ENCODE assay signal across 20 cellular contexts in genomic region chr7:1323178-1324027, GRCh38.
A peak's percentile ranks its signal among the peaks of the same experiment; 100 is the strongest.
DNase-seq lines count a peak whose midpoint lies in the region; ATAC-seq, FAIRE-seq and TF ChIP-seq lines count a peak whose summit lies in the region.
"Had no signal": no experiment of that assay in that cellular context is flagged by ENCODE, and none has a peak within 500 bp of the region (broad histone marks: within the 10 kb centered on the region; RNA-seq: fewer than 3 reads in every experiment).

No MANE protein-coding gene starts in this region.

- H3K27ac ChIP-seq in SK-N-SH (ENCODE audit: low read depth in 2 of 2, low read length in 1 of 2): no peak overlapping the region
- H3K27ac ChIP-seq in endothelial cell of umbilical vein (ENCODE audit: insufficient read depth, low read depth, low read length): no peak overlapping the region
- peak overlapping the region; percentile 64 for H3K27ac ChIP-seq in substantia nigra (ENCODE audit: low read depth, low read length, poor library complexity, severe bottlenecking)
- H3K27ac ChIP-seq in tibial artery: no peak overlapping the region
- H3K27ac ChIP-seq: sigmoid colon had no signal

- H3K9me1 ChIP-seq in endothelial cell of umbilical vein (replicated peaks; ENCODE audit: control insufficient read depth, extremely low read depth, insufficient read depth, low read length): no peaks in the 10 kb centered on the region

- no peak for TF ChIP-seq CTCF in SK-N-SH (IDR thresholded peaks at IDR 0.05)
- TF ChIP-seq CTCF in endothelial cell of umbilical vein (IDR thresholded peaks at IDR 0.05; ENCODE audit: extremely low read depth in 1 of 2, insufficient read depth in 1 of 2, low read depth in 1 of 2, low read length in 2 of 2): no peak
- no peak for TF ChIP-seq CTCF in nephron (IDR thresholded peaks at IDR 0.05; ENCODE audit: unreplicated experiment in 3 of 3)
- TF ChIP-seq CTCF in tibial artery (IDR thresholded peaks at IDR 0.05): no peak

- peak overlapping the region; percentile 77 to 83 (median 80) for H3K27ac Mint-ChIP-seq in nephron
- H3K27ac Mint-ChIP-seq: activated CD8-positive, alpha-beta T cell treated with anti-CD3 and anti-CD28 coated beads for 36 hours; activated naive CD4-positive, alpha-beta T cell treated with anti-CD3 and anti-CD28 coated beads, Interleukin-2, amount 10 ng/mL, durations not matched to agents 7 days and 5 days; activated T-cell treated with anti-CD3 and anti-CD28 coated beads, Interleukin-2, amount 50 U/mL, for 24 hours; WTC11 had no signal

- H4K20me1 ChIP-seq in SK-N-SH (ENCODE audit: insufficient read depth) (no peaks in the 10 kb centered on the region; the same call in 1 of the 2 replicates), endothelial cell of umbilical vein (replicated peaks; ENCODE audit: control insufficient read depth, extremely low read depth, insufficient read depth, low read length) (no peaks in the 10 kb centered on the region)

- peaks cover 41% of the 10 kb centered on the region for H3K27me3 Mint-ChIP-seq in nephron (ENCODE audit: low read depth)

- no peaks in the 10 kb centered on the region for H3K9me3 Mint-ChIP-seq in nephron
- H3K9me3 Mint-ChIP-seq: activated CD8-positive, alpha-beta T cell treated with anti-CD3 and anti-CD28 coated beads for 36 hours; activated T-cell treated with anti-CD3 and anti-CD28 coated beads, Interleukin-2, amount 50 U/mL, for 24 hours had no signal

- WGBS in SK-N-SH (ENCODE audit: low lambda C conversion rate): 17% methylated on average over 37 of the region's 63 CpGs

- peaks cover 10% of the 10 kb centered on the region for H3K4me1 Mint-ChIP-seq in nephron
- H3K4me1 Mint-ChIP-seq: activated naive CD4-positive, alpha-beta T cell treated with anti-CD3 and anti-CD28 coated beads, Interleukin-2, amount 10 ng/mL, durations not matched to agents 7 days and 5 days; WTC11 had no signal

- TF ChIP-seq EP300 in SK-N-SH (IDR thresholded peaks at IDR 0.05; ENCODE audit: borderline replicate concordance in 1 of 2, low read depth in 1 of 2, low read length in 1 of 2): no peak

- no peak overlapping the region for H3K9ac ChIP-seq in SK-N-SH
- H3K9ac ChIP-seq in endothelial cell of umbilical vein (replicated peaks; ENCODE audit: extremely low read depth, insufficient read depth, low read length): no peak overlapping the region

- BruUV-seq in endothelial cell of umbilical vein (replicated peaks; lab: Mats Ljungman, UMichigan): no TSS peak

- H3K9me3 ChIP-seq in SK-N-SH (no peaks in the 10 kb centered on the region; the same call in 1 of the 2 replicates), endothelial cell of umbilical vein (replicated peaks; ENCODE audit: control insufficient read depth, insufficient read depth, low read length) (no peaks in the 10 kb centered on the region), tibial artery (no peaks in the 10 kb centered on the region)
- H3K9me3 ChIP-seq: sigmoid colon had no signal

- CTCF ChIA-PET in SK-N-SH (lab: Yijun Ruan, JAX): interaction anchor here (1.1 to 1.5 kb wide), 2 partner anchors 12 to 62 kb away, joined by 3 to 5 read pairs; no protein-coding TSS in a partner anchor
- CTCF ChIA-PET in endothelial cell of umbilical vein (lab: Charles Lee): no interaction called here

- H3K4me3 ChIP-seq in SK-N-SH (ENCODE audit: low read depth in 2 of 2, low read length in 1 of 2): no peak overlapping the region
- H3K4me3 ChIP-seq in endothelial cell of umbilical vein (replicated peaks in 1 of 3; ENCODE audit: insufficient read depth in 1 of 3, low read depth in 1 of 3, low read length in 3 of 3): no peak overlapping the region
- no peak overlapping the region for H3K4me3 ChIP-seq in tibial artery
- H3K4me3 ChIP-seq: sigmoid colon had no signal

- no peak overlapping the region for H3K4me2 ChIP-seq in SK-N-SH
- no peak overlapping the region for H3K4me2 ChIP-seq in endothelial cell of umbilical vein (ENCODE audit: insufficient read depth, low read length)

- H3K27me3 ChIP-seq in SK-N-SH (ENCODE audit: insufficient read depth): peaks cover 85% of the 10 kb centered on the region
- no peaks in the 10 kb centered on the region for H3K27me3 ChIP-seq in endothelial cell of umbilical vein (ENCODE audit: control insufficient read depth in 2 of 2, insufficient read depth in 2 of 2, low read length in 2 of 2)
- peaks cover 0 to 72% of the 10 kb centered on the region in 2 donors for H3K27me3 ChIP-seq in tibial artery

- intact Hi-C loops in endothelial cell of umbilical vein (cut with micrococcal nuclease): no loop called here
- intact Hi-C loops in tibial artery (cut with DNase I; ENCODE audit: low total_unique reads): no loop called here

- FAIRE-seq in endothelial cell of umbilical vein (lab: Jason Lieb, UNC) (no peak), urothelium cell line (lab: Jason Lieb, UNC) (no peak)

- H3K9me2 ChIP-seq in SK-N-SH: no peaks in the 10 kb centered on the region

- H3K79me2 ChIP-seq in SK-N-SH (ENCODE audit: insufficient read depth) (no peaks in the 10 kb centered on the region), endothelial cell of umbilical vein (ENCODE audit: control insufficient read depth, insufficient read depth, low read length) (no peaks in the 10 kb centered on the region)

- dilution Hi-C loops in endothelial cell of umbilical vein (cut with MboI; ENCODE audit: extremely low pct_ligation_motif_present, low sequenced_read_pairs): no loop called here

- H3K4me1 ChIP-seq in SK-N-SH (ENCODE audit: control insufficient read depth in 1 of 2, insufficient read depth in 2 of 2, low read depth in 1 of 2, low read length in 1 of 2) (no peaks in the 10 kb centered on the region), endothelial cell of umbilical vein (ENCODE audit: control insufficient read depth, extremely low read depth, insufficient read depth, low read length) (no peaks in the 10 kb centered on the region), tibial artery (peaks cover 0 to 10% (median 0%) of the 10 kb centered on the region in 4 donors)

- no peak for ATAC-seq in left lobe of liver
- ATAC-seq: activated CD8-positive, alpha-beta T cell treated with anti-CD3 and anti-CD28 coated beads for 36 hours; WTC11 had no signal

- POLR2A ChIA-PET in SK-N-SH (lab: Yijun Ruan, JAX): interaction anchor here (0.6 kb wide), 1 partner anchor 84 kb away, joined by 3 read pairs; no protein-coding TSS in a partner anchor
- POLR2A ChIA-PET in endothelial cell of umbilical vein (lab: Charles Lee): no interaction called here

- DNase-seq in SK-N-SH (peak; percentile 49), endothelial cell of umbilical vein (ENCODE audit: low read depth, low spot score) (no peak), substantia nigra (lab: John Stamatoyannopoulos, UW) (peak in 38 of 49 donors; percentile 5 to 72 (median 24)), left lobe of liver (ENCODE audit: low spot score) (no peak), NCI-H774 (lab: John Stamatoyannopoulos, UW) (no peak), tibial artery (no peak), urothelium cell line (ENCODE audit: low spot score) (no peak)
- DNase-seq: activated CD8-positive, alpha-beta T cell treated with anti-CD3 and anti-CD28 coated beads for 36 hours; activated naive CD4-positive, alpha-beta T cell treated with anti-CD3 and anti-CD28 coated beads, Interleukin-2, amount 10 ng/mL, durations not matched to agents 7 days and 5 days; activated T-cell treated with anti-CD3 and anti-CD28 coated beads, Interleukin-2, amount 50 U/mL, for 24 hours; Kasumi-1; kidney glomerular epithelial cell; NCI-H1105 treated with DMSO at 0.1 percent for 48 hours; NCI-H526 treated with DMSO at 0.1 percent for 48 hours; SHP77; sigmoid colon; stimulated activated naive CD4-positive, alpha-beta T cell; trophoblast cell had no signal

- peak overlapping the region; percentile 45 to 58 (median 51) for H3K4me3 Mint-ChIP-seq in nephron
- H3K4me3 Mint-ChIP-seq: activated CD8-positive, alpha-beta T cell treated with anti-CD3 and anti-CD28 coated beads for 36 hours; activated naive CD4-positive, alpha-beta T cell treated with anti-CD3 and anti-CD28 coated beads, Interleukin-2, amount 10 ng/mL, durations not matched to agents 7 days and 5 days; activated T-cell treated with anti-CD3 and anti-CD28 coated beads, Interleukin-2, amount 50 U/mL, for 24 hours; WTC11 had no signal

- H2AFZ ChIP-seq in SK-N-SH (ENCODE audit: low read depth) (no peak overlapping the region), endothelial cell of umbilical vein (ENCODE audit: low read depth, low read length) (no peak overlapping the region)

- H3K36me3 ChIP-seq in SK-N-SH (replicated peaks in 1 of 2; ENCODE audit: control insufficient read depth in 1 of 2, insufficient read depth in 2 of 2, low read length in 1 of 2) (no peaks in the 10 kb centered on the region), endothelial cell of umbilical vein (ENCODE audit: control insufficient read depth in 2 of 2, extremely low read depth in 1 of 2, insufficient read depth in 2 of 2, low read length in 2 of 2) (no peaks in the 10 kb centered on the region), tibial artery (no peaks in the 10 kb centered on the region)
- H3K36me3 ChIP-seq: sigmoid colon had no signal

- no peaks in the 10 kb centered on the region for H3K36me3 Mint-ChIP-seq in nephron (ENCODE audit: low read depth)
- H3K36me3 Mint-ChIP-seq: activated naive CD4-positive, alpha-beta T cell treated with anti-CD3 and anti-CD28 coated beads, Interleukin-2, amount 10 ng/mL, durations not matched to agents 7 days and 5 days; WTC11 had no signal

- no peak for TF ChIP-seq POLR2A in endothelial cell of umbilical vein (IDR thresholded peaks at IDR 0.05; ENCODE audit: low read depth, low read length)

- no peak for TF ChIP-seq RAD21 in SK-N-SH (IDR thresholded peaks at IDR 0.05; ENCODE audit: low read length)

- H3F3A ChIP-seq in SK-N-SH (replicated peaks; ENCODE audit: insufficient read depth): peaks cover 7% of the 10 kb centered on the region

TF ChIP-seq in SK-N-SH, 30 proteins besides CTCF, POLR2A, EP300 and RAD21 (continues in another document):
- TF ChIP-seq EZH2phosphoT487 (IDR thresholded peaks at IDR 0.05; ENCODE audit: borderline replicate concordance, low read depth) (0 out of 2 replicates have a peak, but pooled peaks have one; percentile 64), FOXM1 (IDR thresholded peaks at IDR 0.05; ENCODE audit: low read depth) (no peak), TCF12 (IDR thresholded peaks at IDR 0.05) (no peak), POLR2AphosphoS5 (IDR thresholded peaks at IDR 0.05; ENCODE audit: low read depth, low read length) (no peak)

TF ChIP-seq in endothelial cell of umbilical vein, 7 proteins besides CTCF, POLR2A, EP300 and RAD21 (continues in another document):
- TF ChIP-seq MAX (IDR thresholded peaks at IDR 0.05; ENCODE audit: insufficient read depth, insufficient read length) (no peak), POLR2AphosphoS5 (IDR thresholded peaks at IDR 0.05; ENCODE audit: insufficient read depth, low read depth, low read length) (no peak), MYC (IDR thresholded peaks at IDR 0.05; ENCODE audit: low read depth, low read length) (no peak), GATA2 (IDR thresholded peaks at IDR 0.05; ENCODE audit: insufficient read depth, insufficient read length, low read depth, low read length) (no peak), JUN (IDR thresholded peaks at IDR 0.05; ENCODE audit: borderline replicate concordance, insufficient read depth, insufficient read length, low read depth) (no peak)

Comparison
In these comparisons a context has a peak if more than half of its experiments do, and no peak if none do; other contexts are left out.
1. DNase-seq: peak in SK-N-SH (single experiment) and substantia nigra (38 of 49); none in endothelial cell of umbilical vein (single experiment), left lobe of liver (single experiment), NCI-H774 (single experiment), tibial artery (0 of 2) and urothelium cell line (single experiment).